Comparison of ENCODE assay signal across 15 cellular contexts in the genomic region with DNA sequence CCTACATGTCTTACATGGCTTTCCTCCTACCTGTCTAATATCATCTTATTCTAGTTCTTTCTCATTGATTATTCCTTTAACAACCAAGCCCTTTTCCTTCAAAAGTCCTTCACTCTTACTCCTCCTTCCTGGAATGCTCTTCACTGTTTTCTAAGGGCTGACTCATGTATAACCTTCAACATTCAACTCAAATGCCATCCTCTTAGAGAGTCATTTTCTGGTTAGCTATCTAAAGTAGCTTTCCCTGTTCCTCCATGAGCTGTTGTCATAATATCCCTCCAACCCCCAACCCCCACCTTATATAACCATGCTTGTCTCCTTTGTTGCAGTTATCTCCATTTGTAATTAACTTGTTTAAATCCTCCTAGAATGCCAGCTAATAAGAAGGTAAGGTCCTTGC.
A peak's percentile ranks its signal among the peaks of the same experiment; 100 is the strongest.
DNase-seq lines count a peak whose midpoint lies in the region; FAIRE-seq and TF ChIP-seq lines count a peak whose summit lies in the region.
"Had no signal": no experiment of that assay in that cellular context is flagged by ENCODE, and none has a peak within 500 bp of the region (broad histone marks: within the 10 kb centered on the region; RNA-seq: fewer than 3 reads in every experiment).

No MANE protein-coding gene starts in this region.

- H3K27ac ChIP-seq in testis, result no peak overlapping the region
- H3K27ac ChIP-seq: Peyer's patch had no signal

- in situ Hi-C loops in ACHN (cut with HindIII; ENCODE audit: low pct_ligation_motif_present, low pct_unique_long_range_greater_than_20kb, low sequenced_read_pairs), result no loop called here

- DNase-seq in ACHN (peak; percentile 46), H54 (ENCODE audit: insufficient read length, low spot score) (peak; percentile 27), amniotic stem cell (lab: John Stamatoyannopoulos, UW) (peak; percentile 36), glomerular visceral epithelial cell (ENCODE audit: extremely low spot score) (peak; percentile 22), T-helper 9 cell (no peak), midbrain (lab: John Stamatoyannopoulos, UW) (no peak), testis (no peak), NAMALWA (ENCODE audit: low spot score) (no peak)
- DNase-seq: activated naive CD4-positive, alpha-beta T cell treated with anti-CD3 and anti-CD28 coated beads, Interleukin-2, amount 50 U/mL, for 16 hours; hypothalamus; NCI-H1105; NCI-H345; Peyer's patch; stimulated activated CD4-positive, alpha-beta T cell treated with anti-CD3 and anti-CD28 coated beads, Interleukin-1b, Interleukin-23, amount 100 ng/mL, for 48 hours had no signal

- peak; percentile 96 for FAIRE-seq in H54 (lab: Jason Lieb, UNC)
- FAIRE-seq: TTC549 had no signal

- no peak overlapping the region for H3K4me3 ChIP-seq in testis
- H3K4me3 ChIP-seq: Peyer's patch had no signal

- intact Hi-C loops in testis (cut with DNase I; ENCODE audit: low total_unique reads), result no loop called here

- no peaks in the 10 kb centered on the region for H3K4me1 ChIP-seq in testis
- H3K4me1 ChIP-seq: Peyer's patch had no signal

- no peaks in the 10 kb centered on the region for H3K27me3 ChIP-seq in testis
- H3K27me3 ChIP-seq: Peyer's patch had no signal

- no peak for TF ChIP-seq POLR2A in H54 (IDR thresholded peaks at IDR 0.05; ENCODE audit: low read depth, low read length)
- no peak for TF ChIP-seq POLR2A in testis (IDR thresholded peaks at IDR 0.05)

- no peak for TF ChIP-seq CTCF in testis (IDR thresholded peaks at IDR 0.05)

- no peaks in the 10 kb centered on the region for H3K9me3 ChIP-seq in testis
- H3K9me3 ChIP-seq: Peyer's patch had no signal

- H3K36me3 ChIP-seq in testis (ENCODE audit: low read depth, missing control alignments), result no peaks in the 10 kb centered on the region
- H3K36me3 ChIP-seq: Peyer's patch had no signal

Comparison
In these comparisons a context has a peak if more than half of its experiments do, and no peak if none do; other contexts are left out.
1. DNase-seq: peak in ACHN (single experiment), H54 (single experiment), amniotic stem cell (single experiment) and glomerular visceral epithelial cell (single experiment); none in T-helper 9 cell (single experiment), midbrain (single experiment), testis (single experiment) and NAMALWA (single experiment).